13 cellular contexts compared by ENCODE assay signal in genomic region chr22:39825661-39826102, GRCh38.
DNase-seq lines count a peak whose midpoint lies in the region; ATAC-seq and TF ChIP-seq lines count a peak whose summit lies in the region.
"Had no signal": no experiment of that assay in that cellular context is flagged by ENCODE, and none has a peak within 500 bp of the region (broad histone marks: within the 10 kb centered on the region; RNA-seq: fewer than 3 reads in every experiment).

No MANE protein-coding gene starts in this region.

- H3K36me3 ChIP-seq in CD8-positive, alpha-beta T cell (ENCODE audit: insufficient read depth, low read length): no peaks in the 10 kb centered on the region
- H3K36me3 ChIP-seq: upper lobe of left lung had no signal

- H3K27ac Mint-ChIP-seq in activated B cell treated with CpG ODN at 0.5 μM for 24 hours: peak overlapping the region; percentile 87
- H3K27ac Mint-ChIP-seq in CD14-positive monocyte: no peak overlapping the region
- no peak overlapping the region for H3K27ac Mint-ChIP-seq in CD8-positive, alpha-beta T cell
- no peak overlapping the region for H3K27ac Mint-ChIP-seq in natural killer cell
- H3K27ac Mint-ChIP-seq: activated naive CD8-positive, alpha-beta T cell treated with anti-CD3 and anti-CD28 coated beads, Interleukin-2, amount 10 ng/mL, durations not matched to agents 7 days and 5 days; naive thymus-derived CD4-positive, alpha-beta T cell had no signal

- H3K9me3 ChIP-seq in CD8-positive, alpha-beta T cell (ENCODE audit: low read length): no peaks in the 10 kb centered on the region
- H3K9me3 ChIP-seq: upper lobe of left lung had no signal

- H3K9me3 Mint-ChIP-seq in activated B cell treated with CpG ODN at 0.5 μM for 24 hours (no peaks in the 10 kb centered on the region), CD14-positive monocyte (no peaks in the 10 kb centered on the region), natural killer cell (no peaks in the 10 kb centered on the region)
- H3K9me3 Mint-ChIP-seq in CD8-positive, alpha-beta T cell: no peaks in the 10 kb centered on the region

- peaks cover 48% of the 10 kb centered on the region for H3K4me1 Mint-ChIP-seq in activated B cell treated with CpG ODN at 0.5 μM for 24 hours
- H3K4me1 Mint-ChIP-seq in CD14-positive monocyte: peaks cover 4% of the 10 kb centered on the region
- H3K4me1 Mint-ChIP-seq in CD8-positive, alpha-beta T cell (ENCODE audit: low read depth): no peaks in the 10 kb centered on the region
- no peaks in the 10 kb centered on the region for H3K4me1 Mint-ChIP-seq in natural killer cell

- CTCF ChIA-PET in activated B cell treated with CpG ODN at 0.5 μM for 24 hours (lab: Charles Lee): no interaction called here
- CTCF ChIA-PET in CD8-positive, alpha-beta T cell (lab: Charles Lee): no interaction called here

- peak; percentile 47 for DNase-seq in GM13976 (ENCODE audit: low spot score)
- DNase-seq in activated B cell treated with CpG ODN at 0.5 μM for 24 hours: peak; percentile 20
- DNase-seq in CD14-positive monocyte (ENCODE audit: low spot score): no peak
- DNase-seq in DMS153 treated with DMSO at 0.1 percent for 48 hours (lab: John Stamatoyannopoulos, UW; ENCODE audit: unreplicated experiment): no peak
- no peak for DNase-seq in CD8-positive, alpha-beta T cell
- DNase-seq in natural killer cell: no peak
- DNase-seq: activated naive CD8-positive, alpha-beta T cell treated with anti-CD3 and anti-CD28 coated beads, Interleukin-2, amount 10 ng/mL, durations not matched to agents 7 days and 5 days; naive thymus-derived CD4-positive, alpha-beta T cell; NCI-H1436 treated with DMSO at 0.1 percent for 48 hours; upper lobe of left lung had no signal

- POLR2A ChIA-PET in activated B cell treated with CpG ODN at 0.5 μM for 24 hours (lab: Charles Lee): interaction anchor here (0.6 to 0.7 kb wide), 2 partner anchors 85 to 324 kb away, joined by 3 to 4 read pairs; partner anchors contain the start of gene MIEF1
- POLR2A ChIA-PET in CD8-positive, alpha-beta T cell (lab: Charles Lee): no interaction called here

- H3K36me3 Mint-ChIP-seq in activated B cell treated with CpG ODN at 0.5 μM for 24 hours (ENCODE audit: low read depth) (peaks cover 4% of the 10 kb centered on the region), CD14-positive monocyte (no peaks in the 10 kb centered on the region), natural killer cell (no peaks in the 10 kb centered on the region)
- H3K36me3 Mint-ChIP-seq in CD8-positive, alpha-beta T cell: no peaks in the 10 kb centered on the region
- H3K36me3 Mint-ChIP-seq: activated naive CD8-positive, alpha-beta T cell treated with anti-CD3 and anti-CD28 coated beads, Interleukin-2, amount 10 ng/mL, durations not matched to agents 7 days and 5 days had no signal

- H3K4me3 ChIP-seq in CD8-positive, alpha-beta T cell (ENCODE audit: low read depth, low read length): no peak overlapping the region
- H3K4me3 ChIP-seq: upper lobe of left lung had no signal

- H3K27ac ChIP-seq in CD8-positive, alpha-beta T cell (ENCODE audit: low read depth, low read length): no peak overlapping the region
- H3K27ac ChIP-seq: C4-2B, upper lobe of left lung had no signal

- peak overlapping the region; percentile 75 for H3K4me3 Mint-ChIP-seq in activated B cell treated with CpG ODN at 0.5 μM for 24 hours
- no peak overlapping the region for H3K4me3 Mint-ChIP-seq in CD14-positive monocyte
- no peak overlapping the region for H3K4me3 Mint-ChIP-seq in CD8-positive, alpha-beta T cell
- no peak overlapping the region for H3K4me3 Mint-ChIP-seq in natural killer cell
- H3K4me3 Mint-ChIP-seq: activated naive CD8-positive, alpha-beta T cell treated with anti-CD3 and anti-CD28 coated beads, Interleukin-2, amount 10 ng/mL, durations not matched to agents 7 days and 5 days; naive thymus-derived CD4-positive, alpha-beta T cell had no signal

- ATAC-seq in GM19467 (IDR thresholded peaks at IDR 0.05; ENCODE audit: unreplicated experiment) (peak; percentile 63), HG03066 (IDR thresholded peaks at IDR 0.05; ENCODE audit: low read depth, unreplicated experiment) (peak; percentile 72), activated B cell treated with CpG ODN at 0.5 μM for 24 hours (ENCODE audit: low read depth) (peak; percentile 95), natural killer cell (no peak)
- ATAC-seq in CD8-positive, alpha-beta T cell: no peak
- ATAC-seq: naive thymus-derived CD4-positive, alpha-beta T cell had no signal

- intact Hi-C loops in activated B cell treated with CpG ODN at 0.5 μM for 24 hours (cut with micrococcal nuclease): loop anchor here (1.0 to 2.0 kb wide), 2 partner anchors 13 to 74 kb away; no protein-coding TSS in a partner anchor
- intact Hi-C loops in CD14-positive monocyte (cut with micrococcal nuclease): no loop called here
- intact Hi-C loops in CD8-positive, alpha-beta T cell (cut with DNase I, micrococcal nuclease): no loop called here
- intact Hi-C loops in natural killer cell (cut with micrococcal nuclease): no loop called here

- in situ Hi-C loops in GM13976 (cut with MboI; ENCODE audit: low sequenced_read_pairs, unreplicated experiment): no loop called here

- H3K4me1 ChIP-seq in CD8-positive, alpha-beta T cell (ENCODE audit: insufficient read depth, low read length): no peaks in the 10 kb centered on the region
- H3K4me1 ChIP-seq: upper lobe of left lung had no signal

- no peak for TF ChIP-seq CTCF in GM13976 (IDR thresholded peaks at IDR 0.05; ENCODE audit: borderline replicate concordance, control extremely low read depth, extremely low read depth, insufficient read depth, missing control alignments)
- no peak for TF ChIP-seq CTCF in activated B cell treated with CpG ODN at 0.5 μM for 24 hours (IDR thresholded peaks at IDR 0.05)
- no peak for TF ChIP-seq CTCF in CD14-positive monocyte (IDR thresholded peaks at IDR 0.05)
- TF ChIP-seq CTCF in CD8-positive, alpha-beta T cell (IDR thresholded peaks at IDR 0.05): no peak
- TF ChIP-seq CTCF in natural killer cell (IDR thresholded peaks at IDR 0.05): no peak

- H3K27me3 Mint-ChIP-seq in activated B cell treated with CpG ODN at 0.5 μM for 24 hours (no peaks in the 10 kb centered on the region), CD14-positive monocyte (ENCODE audit: low read depth in 3 of 3) (peaks cover 3 to 6% (median 4%) of the 10 kb centered on the region in 3 donors), natural killer cell (ENCODE audit: low read depth in 2 of 2) (peaks cover 11 to 12% of the 10 kb centered on the region in 2 donors)
- H3K27me3 Mint-ChIP-seq in CD8-positive, alpha-beta T cell (ENCODE audit: low read depth): peaks cover 7% of the 10 kb centered on the region

- H3K27me3 ChIP-seq in CD8-positive, alpha-beta T cell (ENCODE audit: insufficient read depth, low read length): peaks cover 5% of the 10 kb centered on the region
- H3K27me3 ChIP-seq: upper lobe of left lung had no signal

Comparison
In these comparisons a context has a peak if more than half of its experiments do, and no peak if none do; other contexts are left out.
1. DNase-seq: peak in GM13976 (single experiment) and activated B cell treated with CpG ODN at 0.5 μM for 24 hours (single experiment); none in CD14-positive monocyte (single experiment), DMS153 treated with DMSO at 0.1 percent for 48 hours (single experiment), CD8-positive, alpha-beta T cell (0 of 7) and natural killer cell (single experiment).
2. ATAC-seq: peak in GM19467 (single experiment), HG03066 (single experiment) and activated B cell treated with CpG ODN at 0.5 μM for 24 hours (single experiment); none in CD8-positive, alpha-beta T cell (single experiment) and natural killer cell (0 of 3).